ENCODE assay signal across 23 cellular contexts in genomic region chr10:70533189-70533558, GRCh38. TPM values are rescaled to one million over a fixed set of nuclear protein-coding genes. Genes with fewer than 3 reads are reported as not detected.
DNase-seq lines count a peak whose midpoint lies in the region; ATAC-seq, FAIRE-seq and TF ChIP-seq lines count a peak whose summit lies in the region.
"Had no signal": no experiment of that assay in that cellular context is flagged by ENCODE, and none has a peak within 500 bp of the region (broad histone marks: within the 10 kb centered on the region; RNA-seq: fewer than 3 reads in every experiment).

No MANE protein-coding gene starts in this region.

- H3K18ac ChIP-seq in IMR-90 (ENCODE audit: low read depth, low read length) = no peak overlapping the region

- no peak overlapping the region for H3K14ac ChIP-seq in IMR-90 (replicated peaks; ENCODE audit: low read depth, low read length)

- no peak overlapping the region for H4K5ac ChIP-seq in IMR-90 (ENCODE audit: low read depth, low read length)

- H3K79me1 ChIP-seq in IMR-90 (ENCODE audit: low read depth in 1 of 2, low read length in 2 of 2) = no peaks in the 10 kb centered on the region

- H3K36me3 Mint-ChIP-seq in endodermal cell (ENCODE audit: low read depth) = peaks cover 3% of the 10 kb centered on the region
- H3K36me3 Mint-ChIP-seq: CD4-positive, CD25-positive, alpha-beta regulatory T cell; CD8-positive, alpha-beta memory T cell had no signal

- H3K4me3 Mint-ChIP-seq in endodermal cell = no peak overlapping the region
- H3K4me3 Mint-ChIP-seq: B cell; CD4-positive, CD25-positive, alpha-beta regulatory T cell; CD8-positive, alpha-beta memory T cell; GM23338 had no signal

- FAIRE-seq in GM12891 (lab: Jason Lieb, UNC) = peak; percentile 33
- FAIRE-seq: GM12878, GM18507, H54, HepG2 had no signal

- in situ Hi-C loops in IMR-90 (cut with MboI; ENCODE audit: low sequenced_read_pairs) = no loop called here

- no peak overlapping the region for H3K23ac ChIP-seq in IMR-90 (ENCODE audit: low read depth, low read length)

- no peaks in the 10 kb centered on the region for H3K9me3 Mint-ChIP-seq in endodermal cell
- H3K9me3 Mint-ChIP-seq: CD4-positive, CD25-positive, alpha-beta regulatory T cell; CD8-positive, alpha-beta memory T cell; GM23338 had no signal

- H4K8ac ChIP-seq in IMR-90 (ENCODE audit: low read depth in 2 of 2, low read length in 2 of 2) = no peak overlapping the region

- POLR2A ChIA-PET in IMR-90 (lab: Charles Lee; ENCODE audit: unreplicated experiment) = no interaction called here

- H2AK5ac ChIP-seq in IMR-90 (ENCODE audit: low read depth, low read length) = no peak overlapping the region

- ATAC-seq in IMR-90 (ENCODE audit: low read depth) = no peak
- ATAC-seq in upper lobe of right lung = no peak
- ATAC-seq in HG02571 (IDR thresholded peaks at IDR 0.05; ENCODE audit: unreplicated experiment) = no peak
- ATAC-seq: GM12878, GM23338, HCT116, HepG2 had no signal

- no peak overlapping the region for H3K4ac ChIP-seq in IMR-90 (ENCODE audit: low read depth, low read length)

- no peaks in the 10 kb centered on the region for H3K27me3 Mint-ChIP-seq in endodermal cell (ENCODE audit: insufficient read depth)
- H3K27me3 Mint-ChIP-seq: B cell; CD4-positive, CD25-positive, alpha-beta regulatory T cell had no signal

- H3K27me3 ChIP-seq in IMR-90 (ENCODE audit: control insufficient read depth, insufficient read depth, low read length) (peaks cover 24% of the 10 kb centered on the region), endodermal cell (ENCODE audit: control insufficient read depth, insufficient read depth, low read length, poor library complexity, severe bottlenecking) (no peaks in the 10 kb centered on the region), osteoblast (ENCODE audit: insufficient read depth, low read length) (peaks cover 8% of the 10 kb centered on the region), upper lobe of right lung (no peaks in the 10 kb centered on the region)

- peaks cover 17% of the 10 kb centered on the region for H3K4me1 Mint-ChIP-seq in endodermal cell
- H3K4me1 Mint-ChIP-seq: CD8-positive, alpha-beta memory T cell had no signal

- H3K56ac ChIP-seq in IMR-90 (ENCODE audit: extremely low read depth, insufficient read depth, low read length) = no peak overlapping the region

- CTCF ChIA-PET in IMR-90 (lab: Yijun Ruan, JAX) = no interaction called here

- H3K9me1 ChIP-seq in IMR-90 (ENCODE audit: insufficient read depth, low read length) = no peaks in the 10 kb centered on the region

- no peaks in the 10 kb centered on the region for H3K36me3 ChIP-seq in IMR-90 (ENCODE audit: control insufficient read depth, insufficient read depth, low read length)
- no peaks in the 10 kb centered on the region for H3K36me3 ChIP-seq in endodermal cell (ENCODE audit: control insufficient read depth, insufficient read depth, low read length)
- no peaks in the 10 kb centered on the region for H3K36me3 ChIP-seq in osteoblast (ENCODE audit: insufficient read depth, low read length)
- H3K36me3 ChIP-seq in upper lobe of right lung = no peaks in the 10 kb centered on the region

- TF ChIP-seq RAD21 in IMR-90 (IDR thresholded peaks at IDR 0.05; ENCODE audit: low read length) = no peak

- no peak overlapping the region for H4K91ac ChIP-seq in IMR-90 (ENCODE audit: insufficient read depth, low read depth, low read length)

- no peak overlapping the region for H2AFZ ChIP-seq in IMR-90 (replicated peaks; ENCODE audit: low read length, poor library complexity)
- H2AFZ ChIP-seq in osteoblast (ENCODE audit: low read length) = no peak overlapping the region
- H2AFZ ChIP-seq: GM23338 had no signal

- no peak overlapping the region for H2BK120ac ChIP-seq in IMR-90 (ENCODE audit: low read depth, low read length)

- TF ChIP-seq POLR2A in GM12891 (IDR thresholded peaks at IDR 0.05; ENCODE audit: low read depth, low read length) = no peak
- no peak for TF ChIP-seq POLR2A in IMR-90 (IDR thresholded peaks at IDR 0.05; ENCODE audit: low read depth, low read length)

- H4K20me1 ChIP-seq in IMR-90 (ENCODE audit: insufficient read depth, low read length) (no peaks in the 10 kb centered on the region), osteoblast (ENCODE audit: insufficient read depth, low read length) (no peaks in the 10 kb centered on the region)

- H3K9ac ChIP-seq in IMR-90 (ENCODE audit: low read depth, low read length) (no peak overlapping the region), endodermal cell (ENCODE audit: extremely low read depth, low read length, poor library complexity, severe bottlenecking) (no peak overlapping the region)
- H3K9ac ChIP-seq: KMS-11 had no signal

- intact Hi-C loops in IMR-90 (cut with micrococcal nuclease) = no loop called here
- intact Hi-C loops in upper lobe of right lung (cut with DNase I) = no loop called here

- H3K27ac ChIP-seq in IMR-90 (ENCODE audit: insufficient read depth, low read length) (no peak overlapping the region), endodermal cell (ENCODE audit: low read depth, low read length) (no peak overlapping the region), osteoblast (ENCODE audit: low read depth, low read length) (no peak overlapping the region), upper lobe of right lung (no peak overlapping the region)
- H3K27ac ChIP-seq: KMS-11 had no signal

- DNase-seq in GM12891 (ENCODE audit: insufficient read length, low spot score) (no peak), IMR-90 (no peak), endodermal cell (no peak), osteoblast (ENCODE audit: insufficient read length, low spot score, missing footprints) (peak; percentile 48), upper lobe of right lung (no peak), ureter (ENCODE audit: low spot score) (no peak), hepatic stellate cell (ENCODE audit: low spot score) (no peak)
- DNase-seq: C1 segment of cervical spinal cord; CD4-positive, CD25-positive, alpha-beta regulatory T cell; CD8-positive, alpha-beta memory T cell; COR-L47; DMS 273 treated with DMSO at 0.1 percent for 48 hours; DMS53; DND-41 had no signal

- TF ChIP-seq CTCF in IMR-90 (conservative IDR thresholded peaks at IDR 0.05; ENCODE audit: low read depth, low read length) (no peak), endodermal cell (conservative IDR thresholded peaks at IDR 0.05) (no peak), osteoblast (IDR thresholded peaks at IDR 0.05; ENCODE audit: extremely low read depth, low read depth, low read length) (no peak), upper lobe of right lung (IDR thresholded peaks at IDR 0.05) (no peak)

- H3K9me3 ChIP-seq in IMR-90 (ENCODE audit: control insufficient read depth, insufficient read depth, low read length) (no peaks in the 10 kb centered on the region), endodermal cell (ENCODE audit: control insufficient read depth, low read length) (no peaks in the 10 kb centered on the region), osteoblast (ENCODE audit: low read depth, low read length) (no peaks in the 10 kb centered on the region), upper lobe of right lung (no peaks in the 10 kb centered on the region)

- H3K4me1 ChIP-seq in IMR-90 (ENCODE audit: control insufficient read depth, insufficient read depth, low read length) = no peaks in the 10 kb centered on the region
- H3K4me1 ChIP-seq in endodermal cell (ENCODE audit: control insufficient read depth, insufficient read depth, low read length) = no peaks in the 10 kb centered on the region
- H3K4me1 ChIP-seq in osteoblast (ENCODE audit: insufficient read depth, low read length) = no peaks in the 10 kb centered on the region
- H3K4me1 ChIP-seq in upper lobe of right lung = no peaks in the 10 kb centered on the region

- H2BK20ac ChIP-seq in IMR-90 (ENCODE audit: low read depth, low read length) = no peak overlapping the region

- no peak overlapping the region for H2BK15ac ChIP-seq in IMR-90 (ENCODE audit: low read depth, low read length)

- 86% methylated on average over 1 of the region's 5 CpGs; no CpG with 5 or more reads in 1 of the 2 experiments for WGBS in IMR-90 (ENCODE audit: extremely low coverage in 2 of 2, insufficient read length in 1 of 2), 2 experiments
- WGBS in endodermal cell (ENCODE audit: insufficient coverage in 1 of 2, insufficient read length in 1 of 2), 2 experiments = 92 to 96% methylated on average over 3 to 5 of the region's 5 CpGs

- H3K79me2 ChIP-seq in osteoblast (ENCODE audit: insufficient read depth, low read length) = no peaks in the 10 kb centered on the region

- H2AK9ac ChIP-seq in IMR-90 (replicated peaks; ENCODE audit: low read depth, low read length, poor library complexity) = no peak overlapping the region

- dilution Hi-C loops in IMR-90 (cut with HindIII; ENCODE audit: low sequenced_read_pairs, unreplicated experiment) = no loop called here

- peak overlapping the region; percentile 0 for H3K27ac Mint-ChIP-seq in endodermal cell
- H3K27ac Mint-ChIP-seq: B cell; CD4-positive, CD25-positive, alpha-beta regulatory T cell; GM23338 had no signal

- no TSS peak for BruUV-seq in IMR-90 (replicated peaks; lab: Mats Ljungman, UMichigan)

- H3K4me2 ChIP-seq in IMR-90 (ENCODE audit: low read depth, low read length) (no peak overlapping the region), osteoblast (ENCODE audit: insufficient read depth, low read length) (no peak overlapping the region)
- H3K4me2 ChIP-seq: GM23338, KMS-11 had no signal

- peak overlapping the region; percentile 20 for H2BK5ac ChIP-seq in IMR-90 (ENCODE audit: low read depth, low read length, poor library complexity, severe bottlenecking)

- H3K4me3 ChIP-seq in IMR-90 (ENCODE audit: insufficient read depth, low read depth, low read length) (no peak overlapping the region), endodermal cell (ENCODE audit: low read length) (no peak overlapping the region), osteoblast (ENCODE audit: insufficient read depth, low read length) (no peak overlapping the region), upper lobe of right lung (no peak overlapping the region)
- H3K4me3 ChIP-seq: GM12878, GM23338 had no signal

TF ChIP-seq in GM12891, 5 proteins besides CTCF, POLR2A, EP300 and RAD21 (continues in another document):
- TF ChIP-seq POU2F2 (IDR thresholded peaks at IDR 0.05; ENCODE audit: low read depth, low read length) (no peak), TAF1 (IDR thresholded peaks at IDR 0.05; ENCODE audit: low read depth, low read length) (no peak), SPI1 (IDR thresholded peaks at IDR 0.05; ENCODE audit: low read depth, low read length) (no peak)

RNA-seq across cellular contexts. Expression of gene PALD1, which starts 54.6 kb away (rescaled TPM):
- 4.1 TPM for polyA plus RNA-seq in GM12891 (2012; ENCODE audit: low read depth, missing spikeins)
- under 0.01 and 0.18 TPM in 2 replicates for total RNA-seq in IMR-90 (2012; rRNA removed)
- polyA plus RNA-seq in IMR-90 (2012; rRNA removed) = 0.12 and 0.14 TPM in 2 replicates
- 0.11 TPM in 2 replicates for polyA plus RNA-seq in IMR-90 (2012; cell fraction: cytosol; rRNA removed)
- 0.11 and 0.26 TPM in 2 replicates for polyA plus RNA-seq in IMR-90 (2012; cell fraction: nucleus; rRNA removed; ENCODE audit: low replicate concordance)
- 10 to 100 TPM; 17.3 to 19.7 TPM for total RNA-seq in endodermal cell
- polyA plus RNA-seq in endodermal cell (2013, experiment 1 of 2) = 12.0 TPM
- 11.6 TPM for polyA plus RNA-seq in endodermal cell (2013, experiment 2 of 2)
- total RNA-seq in osteoblast = under 0.01 and 0.29 TPM in 2 replicates
- total RNA-seq in upper lobe of right lung = 27.0 TPM
- 11.0 TPM for total RNA-seq in ureter
- total RNA-seq: CD4-positive, CD25-positive, alpha-beta regulatory T cell had no signal
- polyA plus RNA-seq: CD4-positive, CD25-positive, alpha-beta regulatory T cell; CD8-positive, alpha-beta memory T cell had no signal
